In the genomic region with DNA sequence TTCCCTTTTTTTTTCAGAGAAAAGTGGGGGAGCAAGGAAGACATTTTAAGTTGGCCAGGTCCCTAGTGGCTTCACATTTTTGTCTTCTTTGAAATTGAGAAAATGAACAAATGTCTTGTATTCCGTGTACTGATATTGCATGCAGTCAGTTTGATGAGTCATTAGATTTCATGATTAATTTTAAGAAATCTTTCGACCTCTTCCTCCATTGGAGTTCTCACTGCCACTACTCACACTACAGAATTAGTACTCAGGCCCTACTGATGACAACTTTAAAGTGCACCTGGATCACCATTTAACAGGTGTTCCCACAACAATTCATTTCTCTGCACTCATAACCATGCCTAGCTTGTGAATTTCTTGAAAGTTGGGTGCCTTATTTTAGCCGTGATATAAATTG, we compare ENCODE assay signal across 22 cellular contexts. TPM values are rescaled to one million over a fixed set of nuclear protein-coding genes. Genes with fewer than 3 reads are reported as not detected.
DNase-seq lines count a peak whose midpoint lies in the region; ATAC-seq and TF ChIP-seq lines count a peak whose summit lies in the region.
"Had no signal": no experiment of that assay in that cellular context is flagged by ENCODE, and none has a peak within 500 bp of the region (broad histone marks: within the 10 kb centered on the region; RNA-seq: fewer than 3 reads in every experiment).

No MANE protein-coding gene starts in this region.

- H3K9me3 ChIP-seq in fibroblast of lung (ENCODE audit: control insufficient read depth, insufficient read depth, low read depth, low read length): no peaks in the 10 kb centered on the region
- H3K9me3 ChIP-seq: mucosa of descending colon had no signal

- H3K79me2 ChIP-seq in fibroblast of lung (ENCODE audit: control insufficient read depth, insufficient read depth, low read length): peaks cover 66% of the 10 kb centered on the region

- H3K4me3 ChIP-seq in fibroblast of lung (replicated peaks in 1 of 4; ENCODE audit: control extremely low read depth in 1 of 4, insufficient read depth in 1 of 4, low read depth in 3 of 4, low read length in 4 of 4): no peak overlapping the region
- H3K4me3 ChIP-seq: mucosa of descending colon, spleen had no signal

- no peaks in the 10 kb centered on the region for H4K20me1 ChIP-seq in fibroblast of lung (ENCODE audit: control insufficient read depth, extremely low read depth, insufficient read depth, low read length)

- H3K27me3 Mint-ChIP-seq in activated T-cell treated with anti-CD3 and anti-CD28 coated beads, Interleukin-2, amount 50 U/mL, for 4 hours (ENCODE audit: low read depth): peaks cover 2% of the 10 kb centered on the region
- H3K27me3 Mint-ChIP-seq: T-cell had no signal

- no peak overlapping the region for H3K9ac ChIP-seq in fibroblast of lung (ENCODE audit: insufficient read depth, low read length)

- DNase-seq in activated T-cell treated with anti-CD3 and anti-CD28 coated beads, Interleukin-2, amount 50 U/mL, for 4 hours: no peak
- DNase-seq in activated T-cell treated with anti-CD3 and anti-CD28 coated beads, Interleukin-2, amount 50 U/mL, for 1 hour: no peak
- DNase-seq in OCI-M1 (lab: John Stamatoyannopoulos, UW) (peak; percentile 16), fibroblast of lung (ENCODE audit: low read depth in 2 of 2) (peak; percentile 44 to 50), NCI-H748 treated with DMSO at 0.1 percent for 48 hours (lab: John Stamatoyannopoulos, UW) (no peak), GM19240 (ENCODE audit: insufficient read length, low spot score) (no peak), NCI-H187 treated with DMSO at 0.1 percent for 48 hours (lab: John Stamatoyannopoulos, UW) (no peak)
- no peak for DNase-seq in stimulated activated naive CD8-positive, alpha-beta T cell treated with anti-CD3 and anti-CD28 coated beads, Interleukin-15, Interleukin-2, amounts not matched to agents 100 U/mL and 50 U/mL, for 24 hours
- DNase-seq: caudate nucleus; head of caudate nucleus; KG1; left ventricle myocardium superior; mucosa of descending colon; NCI-H1048; NCI-H2081 treated with DMSO at 0.1 percent for 48 hours; NCI-H526; Right ventricle myocardium superior; spleen; stimulated activated CD4-positive, alpha-beta T cell treated with anti-CD3 and anti-CD28 coated beads, Interleukin-4, amount 100 ng/mL, for 4 hours; T-cell had no signal

- no peak overlapping the region for H2AFZ ChIP-seq in fibroblast of lung (ENCODE audit: low read length)

- H3K36me3 Mint-ChIP-seq in activated T-cell treated with anti-CD3 and anti-CD28 coated beads, Interleukin-2, amount 50 U/mL, for 4 hours (ENCODE audit: insufficient read depth): no peaks in the 10 kb centered on the region
- H3K36me3 Mint-ChIP-seq: CD4-positive, CD25-positive, alpha-beta regulatory T cell; T-cell had no signal

- no peaks in the 10 kb centered on the region for H3K9me3 Mint-ChIP-seq in activated T-cell treated with anti-CD3 and anti-CD28 coated beads, Interleukin-2, amount 50 U/mL, for 4 hours
- H3K9me3 Mint-ChIP-seq: T-cell had no signal

- H3K4me1 Mint-ChIP-seq in activated T-cell treated with anti-CD3 and anti-CD28 coated beads, Interleukin-2, amount 50 U/mL, for 4 hours (ENCODE audit: low read depth): peaks cover 10% of the 10 kb centered on the region

- H3K27ac ChIP-seq in fibroblast of lung (ENCODE audit: insufficient read depth, low read length): no peak overlapping the region
- H3K27ac ChIP-seq: spleen had no signal

- TF ChIP-seq CTCF in fibroblast of lung (conservative IDR thresholded peaks at IDR 0.05 in 1 of 2, IDR thresholded peaks at IDR 0.05 in 1 of 2; ENCODE audit: low read depth in 1 of 2, low read length in 2 of 2): no peak

- no peak overlapping the region for H3K4me2 ChIP-seq in fibroblast of lung (ENCODE audit: extremely low read depth, insufficient read depth, low read length)

- H3K36me3 ChIP-seq in fibroblast of lung (ENCODE audit: control insufficient read depth, insufficient read depth, low read length): no peaks in the 10 kb centered on the region
- H3K36me3 ChIP-seq: spleen had no signal

- H3K4me1 ChIP-seq in fibroblast of lung (ENCODE audit: control insufficient read depth, extremely low read depth, insufficient read depth, low read length): peaks cover 4% of the 10 kb centered on the region
- H3K4me1 ChIP-seq: spleen had no signal

- peak; percentile 55 to 68 for ATAC-seq in activated T-cell treated with anti-CD3 and anti-CD28 coated beads, Interleukin-2, amount 50 U/mL, for 4 hours
- ATAC-seq in stimulated activated naive CD8-positive, alpha-beta T cell treated with anti-CD3 and anti-CD28 coated beads, Interleukin-15, Interleukin-2, amounts not matched to agents 100 U/mL and 50 U/mL, for 24 hours: peak; percentile 86
- ATAC-seq: esophagus mucosa, left ventricle myocardium superior, mucosa of descending colon, T-cell had no signal

- H3K27me3 ChIP-seq in fibroblast of lung (ENCODE audit: control insufficient read depth, insufficient read depth, low read length): no peaks in the 10 kb centered on the region
- H3K27me3 ChIP-seq: spleen had no signal

- no peak overlapping the region for H3K4me3 Mint-ChIP-seq in activated T-cell treated with anti-CD3 and anti-CD28 coated beads, Interleukin-2, amount 50 U/mL, for 4 hours
- H3K4me3 Mint-ChIP-seq: CD4-positive, CD25-positive, alpha-beta regulatory T cell; T-cell had no signal

RNA-seq across cellular contexts. Expression of a gene that starts 50.5 kb away (rescaled TPM):
- 1 to 10 TPM; 5.4 to 8.1 (median 7.6) TPM for total RNA-seq in activated T-cell treated with anti-CD3 and anti-CD28 coated beads, Interleukin-2, amount 50 U/mL, for 4 hours
- 25.9 and 39.8 TPM in 2 replicates for total RNA-seq in fibroblast of lung
- polyA plus RNA-seq in fibroblast of lung: 9.3 and 12.2 TPM in 2 replicates
- 25.1 and 29.4 TPM in 2 replicates for polyA plus RNA-seq in fibroblast of lung (2012)
- polyA minus RNA-seq in fibroblast of lung (ENCODE audit: low replicate concordance): 52.1 and 114 TPM in 2 replicates

Comparison
In these comparisons a context has a peak if more than half of its experiments do, and no peak if none do; other contexts are left out.
1. DNase-seq: peak in OCI-M1 (single experiment) and fibroblast of lung (2 of 2); none in activated T-cell treated with anti-CD3 and anti-CD28 coated beads, Interleukin-2, amount 50 U/mL, for 4 hours (single experiment), activated T-cell treated with anti-CD3 and anti-CD28 coated beads, Interleukin-2, amount 50 U/mL, for 1 hour (single experiment), stimulated activated naive CD8-positive, alpha-beta T cell treated with anti-CD3 and anti-CD28 coated beads, Interleukin-15, Interleukin-2, amounts not matched to agents 100 U/mL and 50 U/mL, for 24 hours (single experiment), NCI-H748 treated with DMSO at 0.1 percent for 48 hours (single experiment), GM19240 (single experiment) and NCI-H187 treated with DMSO at 0.1 percent for 48 hours (single experiment).